ENCODE assay signal across 23 cellular contexts in genomic region chr9:121878208-121878835, GRCh38.
"Had no signal": no experiment of that assay in that cellular context is flagged by ENCODE, and none has a peak within 500 bp of the region (broad histone marks: within the 10 kb centered on the region; RNA-seq: fewer than 3 reads in every experiment).

No MANE protein-coding gene starts in this region.

- H3K27ac Mint-ChIP-seq: activated CD4-positive, alpha-beta memory T cell treated with anti-CD3 and anti-CD28 coated beads, Interleukin-2, amount 10 ng/mL, durations not matched to agents 7 days and 5 days; activated naive CD4-positive, alpha-beta T cell treated with anti-CD3 and anti-CD28 coated beads, Interleukin-2, amount 10 ng/mL, durations not matched to agents 7 days and 5 days; activated naive CD8-positive, alpha-beta T cell treated with anti-CD3 and anti-CD28 coated beads for 36 hours; activated T-helper 17 cell treated with anti-CD3 and anti-CD28 coated beads, Interleukin-2, amount 50 U/mL, for 72 hours; T-helper 17 cell had no signal

- H3K4me3 ChIP-seq: Peyer's patch had no signal

- ATAC-seq: activated T-helper 17 cell treated with anti-CD3 and anti-CD28 coated beads, Interleukin-2, amount 50 U/mL, for 72 hours; T-helper 17 cell had no signal

- DNase-seq: activated CD4-positive, alpha-beta memory T cell treated with anti-CD3 and anti-CD28 coated beads, Interleukin-2, amount 10 ng/mL, durations not matched to agents 7 days and 5 days; activated CD4-positive, alpha-beta T cell treated with anti-CD3 and anti-CD28 coated beads, Interleukin-2, amount 50 U/mL, for 1 hour; activated CD4-positive, CD25-positive, alpha-beta regulatory T cell; activated gamma-delta T cell treated with Interleukin-2 at 50 U/mL for 16 hours; activated naive CD4-positive, alpha-beta T cell treated with anti-CD3 and anti-CD28 coated beads, Interleukin-2, amount 10 ng/mL, durations not matched to agents 7 days and 5 days; activated naive CD8-positive, alpha-beta T cell treated with anti-CD3 and anti-CD28 coated beads for 36 hours; activated T-cell treated with anti-CD3 and anti-CD28 coated beads for 4 hours; activated T-cell treated with anti-CD3 and anti-CD28 coated beads, Interleukin-2, amount 50 U/mL, for 48 hours; brain microvascular endothelial cell; KG1; NCI-H1092; NCI-H1417; NCI-H2029 treated with DMSO at 0.1 percent for 48 hours; NCI-H345; NCI-H510A; NCI-H526 treated with DMSO at 0.1 percent for 48 hours; NCI-H82; Peyer's patch; SHP77; T-helper 17 cell; T-helper 9 cell had no signal

- H3K27ac ChIP-seq: brain microvascular endothelial cell, Peyer's patch, RWPE1 had no signal

- H3K4me3 Mint-ChIP-seq: activated CD4-positive, alpha-beta memory T cell treated with anti-CD3 and anti-CD28 coated beads, Interleukin-2, amount 10 ng/mL, durations not matched to agents 7 days and 5 days; activated naive CD4-positive, alpha-beta T cell treated with anti-CD3 and anti-CD28 coated beads, Interleukin-2, amount 10 ng/mL, durations not matched to agents 7 days and 5 days; activated naive CD8-positive, alpha-beta T cell treated with anti-CD3 and anti-CD28 coated beads for 36 hours; activated T-helper 17 cell treated with anti-CD3 and anti-CD28 coated beads, Interleukin-2, amount 50 U/mL, for 72 hours; T-helper 17 cell had no signal

- H3K4me1 Mint-ChIP-seq: activated CD4-positive, alpha-beta memory T cell treated with anti-CD3 and anti-CD28 coated beads, Interleukin-2, amount 10 ng/mL, durations not matched to agents 7 days and 5 days; activated naive CD4-positive, alpha-beta T cell treated with anti-CD3 and anti-CD28 coated beads, Interleukin-2, amount 10 ng/mL, durations not matched to agents 7 days and 5 days; activated naive CD8-positive, alpha-beta T cell treated with anti-CD3 and anti-CD28 coated beads for 36 hours; activated T-helper 17 cell treated with anti-CD3 and anti-CD28 coated beads, Interleukin-2, amount 50 U/mL, for 72 hours; T-helper 17 cell had no signal

- H3K36me3 Mint-ChIP-seq: activated naive CD4-positive, alpha-beta T cell treated with anti-CD3 and anti-CD28 coated beads, Interleukin-2, amount 10 ng/mL, durations not matched to agents 7 days and 5 days; activated naive CD8-positive, alpha-beta T cell treated with anti-CD3 and anti-CD28 coated beads for 36 hours had no signal

- H3K27me3 Mint-ChIP-seq: activated CD4-positive, alpha-beta memory T cell treated with anti-CD3 and anti-CD28 coated beads, Interleukin-2, amount 10 ng/mL, durations not matched to agents 7 days and 5 days; activated naive CD4-positive, alpha-beta T cell treated with anti-CD3 and anti-CD28 coated beads, Interleukin-2, amount 10 ng/mL, durations not matched to agents 7 days and 5 days; activated naive CD8-positive, alpha-beta T cell treated with anti-CD3 and anti-CD28 coated beads for 36 hours; activated T-helper 17 cell treated with anti-CD3 and anti-CD28 coated beads, Interleukin-2, amount 50 U/mL, for 72 hours; T-helper 17 cell had no signal

- H3K27me3 ChIP-seq: brain microvascular endothelial cell, Peyer's patch had no signal

- H3K36me3 ChIP-seq: brain microvascular endothelial cell, Peyer's patch had no signal

- H3K9me3 ChIP-seq: Peyer's patch had no signal

- H3K4me1 ChIP-seq: Peyer's patch had no signal

- H3K9me3 Mint-ChIP-seq: activated CD4-positive, alpha-beta memory T cell treated with anti-CD3 and anti-CD28 coated beads, Interleukin-2, amount 10 ng/mL, durations not matched to agents 7 days and 5 days; activated naive CD4-positive, alpha-beta T cell treated with anti-CD3 and anti-CD28 coated beads, Interleukin-2, amount 10 ng/mL, durations not matched to agents 7 days and 5 days; activated naive CD8-positive, alpha-beta T cell treated with anti-CD3 and anti-CD28 coated beads for 36 hours; activated T-helper 17 cell treated with anti-CD3 and anti-CD28 coated beads, Interleukin-2, amount 50 U/mL, for 72 hours had no signal
